ENCODE assay signal across 2 cellular contexts in genomic region chr19:34244611-34245299, GRCh38.
TF ChIP-seq lines count a peak whose summit lies in the region.

No MANE protein-coding gene starts in this region.

TF ChIP-seq in IMR-90, 13 proteins besides CTCF, POLR2A, EP300 and RAD21 (continued from another document):
- TF ChIP-seq, protein P1, sequence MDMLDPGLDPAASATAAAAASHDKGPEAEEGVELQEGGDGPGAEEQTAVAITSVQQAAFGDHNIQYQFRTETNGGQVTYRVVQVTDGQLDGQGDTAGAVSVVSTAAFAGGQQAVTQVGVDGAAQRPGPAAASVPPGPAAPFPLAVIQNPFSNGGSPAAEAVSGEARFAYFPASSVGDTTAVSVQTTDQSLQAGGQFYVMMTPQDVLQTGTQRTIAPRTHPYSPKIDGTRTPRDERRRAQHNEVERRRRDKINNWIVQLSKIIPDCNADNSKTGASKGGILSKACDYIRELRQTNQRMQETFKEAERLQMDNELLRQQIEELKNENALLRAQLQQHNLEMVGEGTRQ (IDR thresholded peaks at IDR 0.05; ENCODE audit: low read depth, low read length): no peak
- TF ChIP-seq CEBPB (IDR thresholded peaks at IDR 0.05; ENCODE audit: low read depth, low read length): no peak
- TF ChIP-seq NFE2L2 (IDR thresholded peaks at IDR 0.05; ENCODE audit: low read depth, low read length): no peak
- TF ChIP-seq MXI1 (IDR thresholded peaks at IDR 0.05; ENCODE audit: borderline replicate concordance, low read depth, low read length): no peak
- TF ChIP-seq RCOR1 (IDR thresholded peaks at IDR 0.05; ENCODE audit: insufficient replicate concordance, low read length): no peak
- no peak for TF ChIP-seq BHLHE40 (IDR thresholded peaks at IDR 0.05; ENCODE audit: low read depth, low read length)
- no peak for TF ChIP-seq FOS (IDR thresholded peaks at IDR 0.05; ENCODE audit: low read depth, low read length)
- no peak for TF ChIP-seq MAFK (IDR thresholded peaks at IDR 0.05; ENCODE audit: low read depth, low read length)

TF ChIP-seq in HEK293T, 16 proteins besides CTCF, POLR2A, EP300 and RAD21 (continued from another document):
- TF ChIP-seq HDGF (IDR thresholded peaks at IDR 0.05; ENCODE audit: borderline replicate concordance) (no peak), BHLHE40 (IDR thresholded peaks at IDR 0.05; ENCODE audit: borderline replicate concordance) (no peak), FOXA1 (IDR thresholded peaks at IDR 0.05) (no peak)
TF ChIP-seq in HEK293T: peak in this region for 0.
